Comparison of ENCODE assay signal across 8 cellular contexts in the genomic region with DNA sequence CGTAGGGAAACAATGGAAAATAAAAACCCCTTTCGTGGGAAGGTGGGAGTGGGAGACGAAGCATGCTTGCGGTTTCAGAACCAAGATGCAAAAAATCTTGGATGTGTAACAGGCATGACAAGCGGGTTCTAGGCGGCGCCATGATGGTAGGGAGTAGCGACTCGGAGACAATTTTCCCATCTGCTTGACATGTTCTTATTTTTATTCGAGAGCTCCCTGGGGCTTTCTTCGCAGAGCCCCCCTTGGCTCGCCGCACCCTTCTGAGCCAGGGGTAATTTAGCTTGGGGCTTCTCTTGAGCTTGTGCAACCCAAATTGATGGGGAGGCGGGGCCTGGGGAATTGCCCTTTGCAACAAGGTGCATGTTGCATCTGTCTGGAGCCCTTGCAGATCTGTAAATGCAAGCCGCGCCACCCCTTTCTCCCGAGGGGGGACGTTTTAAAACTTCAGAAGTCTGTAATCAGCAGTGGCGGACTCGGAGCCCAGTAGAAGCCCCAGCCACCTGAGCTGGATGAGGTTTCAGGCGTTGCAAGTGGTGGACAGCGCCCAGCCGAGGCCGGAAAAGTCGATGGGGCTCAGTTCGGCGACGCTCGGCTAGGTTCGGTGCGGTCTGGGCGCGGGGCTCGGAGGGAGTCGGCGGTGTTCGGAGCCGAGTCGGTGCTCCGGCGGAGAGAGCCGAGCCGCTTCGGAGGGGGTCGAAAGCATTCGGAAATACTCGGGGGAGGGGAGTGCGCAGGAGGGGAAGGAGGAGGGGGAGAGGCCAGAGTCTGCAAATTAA. TPM values are rescaled to one million over a fixed set of nuclear protein-coding genes. Genes with fewer than 3 reads are reported as not detected.
A peak's percentile ranks its signal among the peaks of the same experiment; 100 is the strongest.
DNase-seq lines count a peak whose midpoint lies in the region; ATAC-seq lines count a peak whose summit lies in the region.

No MANE protein-coding gene starts in this region.

- H3K36me3 Mint-ChIP-seq in activated T-helper 2 cell treated with anti-CD3 and anti-CD28 coated beads, Interferon-gamma antibody, Interleukin-2, Interleukin-4, amounts not matched to agents 10 μg/mL and 5 μg/mL and 100 μg/mL, durations not matched to agents 14 hours and 24 hours and 36 hours (ENCODE audit: low read depth) = peaks cover 5% of the 10 kb centered on the region

- H3K27me3 Mint-ChIP-seq in activated T-helper 2 cell treated with anti-CD3 and anti-CD28 coated beads, Interferon-gamma antibody, Interleukin-2, Interleukin-4, amounts not matched to agents 10 μg/mL and 5 μg/mL and 100 μg/mL, durations not matched to agents 14 hours and 24 hours and 36 hours (ENCODE audit: low read depth) = peaks cover 70% of the 10 kb centered on the region

- H3K4me1 Mint-ChIP-seq in activated T-helper 2 cell treated with anti-CD3 and anti-CD28 coated beads, Interferon-gamma antibody, Interleukin-2, Interleukin-4, amounts not matched to agents 10 μg/mL and 5 μg/mL and 100 μg/mL, durations not matched to agents 14 hours and 24 hours and 36 hours (ENCODE audit: low read depth) = peaks cover 39% of the 10 kb centered on the region

- intact Hi-C loops in activated T-helper 2 cell treated with anti-CD3 and anti-CD28 coated beads, Interferon-gamma antibody, Interleukin-2, Interleukin-4, amounts not matched to agents 10 μg/mL and 5 μg/mL and 100 μg/mL, durations not matched to agents 14 hours and 24 hours and 36 hours (cut with micrococcal nuclease) = loop anchor here (5.0 to 10.0 kb wide), 2 partner anchors 719 to 1257 kb away; partner anchors contain the start of gene MMP2

- peak; percentile 40 for ATAC-seq in GM21619 (IDR thresholded peaks at IDR 0.05; ENCODE audit: unreplicated experiment)
- no peak for ATAC-seq in HG03520 (IDR thresholded peaks at IDR 0.05; ENCODE audit: unreplicated experiment)
- ATAC-seq in HG02885 (IDR thresholded peaks at IDR 0.05; ENCODE audit: poor library complexity, unreplicated experiment) = no peak

- peak overlapping the region; percentile 26 for H3K4me3 Mint-ChIP-seq in activated T-helper 2 cell treated with anti-CD3 and anti-CD28 coated beads, Interferon-gamma antibody, Interleukin-2, Interleukin-4, amounts not matched to agents 10 μg/mL and 5 μg/mL and 100 μg/mL, durations not matched to agents 14 hours and 24 hours and 36 hours (ENCODE audit: low read depth)

- DNase-seq in NCI-H524 treated with DMSO at 0.1 percent for 48 hours (lab: John Stamatoyannopoulos, UW) (peak; percentile 48), fibroblast of gingiva (ENCODE audit: low read depth) (peak; percentile 10), mucosa of gallbladder (ENCODE audit: low spot score) (peak; percentile 77)
- DNase-seq in activated T-helper 2 cell treated with anti-CD3 and anti-CD28 coated beads, Interferon-gamma antibody, Interleukin-2, Interleukin-4, amounts not matched to agents 10 μg/mL and 5 μg/mL and 100 μg/mL, durations not matched to agents 14 hours and 24 hours and 36 hours (ENCODE audit: low spot score) = peak; percentile 62
- peak; percentile 24 to 31 for DNase-seq in stimulated activated CD8-positive, alpha-beta memory T cell treated with anti-CD3 and anti-CD28 coated beads, Interleukin-2, amount 100 ng/mL, for 1 hour (ENCODE audit: low read depth in 2 of 2)

- no peak overlapping the region for H3K27ac Mint-ChIP-seq in activated T-helper 2 cell treated with anti-CD3 and anti-CD28 coated beads, Interferon-gamma antibody, Interleukin-2, Interleukin-4, amounts not matched to agents 10 μg/mL and 5 μg/mL and 100 μg/mL, durations not matched to agents 14 hours and 24 hours and 36 hours

- no peaks in the 10 kb centered on the region for H3K9me3 Mint-ChIP-seq in activated T-helper 2 cell treated with anti-CD3 and anti-CD28 coated beads, Interferon-gamma antibody, Interleukin-2, Interleukin-4, amounts not matched to agents 10 μg/mL and 5 μg/mL and 100 μg/mL, durations not matched to agents 14 hours and 24 hours and 36 hours

RNA-seq across cellular contexts. Expression of gene GNAO1, which starts 2.9 kb away (rescaled TPM):
- 0.57 and 0.83 TPM in 2 replicates for total RNA-seq in activated T-helper 2 cell treated with anti-CD3 and anti-CD28 coated beads, Interferon-gamma antibody, Interleukin-2, Interleukin-4, amounts not matched to agents 10 μg/mL and 5 μg/mL and 100 μg/mL, durations not matched to agents 14 hours and 24 hours and 36 hours
- 12.7 TPM for total RNA-seq in mucosa of gallbladder

Comparison
In these comparisons a context has a peak if more than half of its experiments do, and no peak if none do; other contexts are left out.
1. DNase-seq: peak in every context shown above with its lines; median percentile 77 in mucosa of gallbladder; 62 in activated T-helper 2 cell treated with anti-CD3 and anti-CD28 coated beads, Interferon-gamma antibody, Interleukin-2, Interleukin-4, amounts not matched to agents 10 μg/mL and 5 μg/mL and 100 μg/mL, durations not matched to agents 14 hours and 24 hours and 36 hours; 48 in NCI-H524 treated with DMSO at 0.1 percent for 48 hours; 28 in stimulated activated CD8-positive, alpha-beta memory T cell treated with anti-CD3 and anti-CD28 coated beads, Interleukin-2, amount 100 ng/mL, for 1 hour; 10 in fibroblast of gingiva.